12 cellular contexts compared by ENCODE assay signal in the genomic region with DNA sequence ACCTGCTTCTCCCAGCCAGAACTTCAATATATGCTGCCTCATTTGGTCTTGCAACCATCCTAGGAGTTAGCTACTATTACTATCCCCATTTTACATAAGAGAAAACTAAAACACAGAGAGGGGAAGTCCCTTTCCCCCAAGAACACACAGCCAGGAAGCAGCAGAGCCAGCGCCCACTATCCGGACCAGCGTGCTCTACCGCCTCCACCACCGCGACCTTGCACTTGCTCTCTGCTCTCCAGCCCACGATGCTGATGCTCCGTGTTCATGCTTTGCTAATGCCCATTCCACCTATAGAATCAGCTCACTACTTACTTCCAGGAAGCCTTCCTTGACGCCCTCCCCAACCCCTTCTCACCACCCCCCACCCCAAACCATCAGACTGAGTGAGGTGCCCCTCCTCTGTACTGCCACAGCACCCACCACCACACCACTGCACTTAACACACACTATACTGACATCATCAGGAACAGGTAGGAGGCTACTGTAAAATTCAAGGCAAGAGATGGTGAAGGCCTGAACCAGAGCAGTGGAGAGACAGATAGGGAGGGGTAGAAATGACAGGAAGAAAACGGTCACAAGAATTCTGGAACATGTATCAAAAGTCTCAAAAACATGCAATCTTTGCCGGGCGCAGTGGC. TPM values are rescaled to one million over a fixed set of nuclear protein-coding genes. Genes with fewer than 3 reads are reported as not detected.
DNase-seq lines count a peak whose midpoint lies in the region; TF ChIP-seq lines count a peak whose summit lies in the region.
"Had no signal": no experiment of that assay in that cellular context is flagged by ENCODE, and none has a peak within 500 bp of the region (broad histone marks: within the 10 kb centered on the region; RNA-seq: fewer than 3 reads in every experiment).

No MANE protein-coding gene starts in this region.

- intact Hi-C loops in posterior vena cava (cut with DNase I), result no loop called here

- H3K27ac Mint-ChIP-seq in chondrocyte (ENCODE audit: unreplicated experiment), result no peak overlapping the region

- no peaks in the 10 kb centered on the region for H3K36me3 Mint-ChIP-seq in chondrocyte (ENCODE audit: low read depth)

- H3K9me3 Mint-ChIP-seq in chondrocyte (ENCODE audit: low read depth), result no peaks in the 10 kb centered on the region

- no peak overlapping the region for H3K4me3 Mint-ChIP-seq in chondrocyte (ENCODE audit: unreplicated experiment)

- in situ Hi-C loops in GM13976 (cut with MboI; ENCODE audit: low sequenced_read_pairs, unreplicated experiment), result no loop called here

- H3K4me1 Mint-ChIP-seq in chondrocyte (ENCODE audit: low read depth), result peaks cover 7% of the 10 kb centered on the region

- H3K27me3 Mint-ChIP-seq in chondrocyte (ENCODE audit: low read depth), result no peaks in the 10 kb centered on the region

- TF ChIP-seq CTCF in GM13976 (IDR thresholded peaks at IDR 0.05; ENCODE audit: borderline replicate concordance, control extremely low read depth, extremely low read depth, insufficient read depth, missing control alignments) (peak; percentile 4), chondrocyte (IDR thresholded peaks at IDR 0.05) (no peak)

- DNase-seq in GM13976 (ENCODE audit: low spot score), result peak; percentile 59
- peak; percentile 57 for DNase-seq in UCSD-AML1 (lab: John Stamatoyannopoulos, UW; ENCODE audit: unreplicated experiment)
- peak; percentile 42 for DNase-seq in chondrocyte (ENCODE audit: low spot score)
- DNase-seq in stimulated activated CD8-positive, alpha-beta memory T cell treated with anti-CD3 and anti-CD28 coated beads, Interleukin-15, amount 100 ng/mL, for 48 hours (ENCODE audit: low read depth in 2 of 2), result peak; percentile 19 to 27
- no peak for DNase-seq in retina
- no peak for DNase-seq in NCI-H1048 (lab: John Stamatoyannopoulos, UW)
- no peak for DNase-seq in NCI-H1694 (lab: John Stamatoyannopoulos, UW)
- DNase-seq in posterior vena cava (ENCODE audit: low spot score), result no peak
- DNase-seq: amygdala, Calu3, MG63, NCI-H345 had no signal

RNA-seq across cellular contexts. Expression of a gene that starts 9.4 kb away (rescaled TPM):
- total RNA-seq in chondrocyte (5.2 to 7.2 TPM (median 5.8 TPM) in 3 replicates), posterior vena cava (1 to 10 TPM; 3.8 to 5.3 TPM)

RNA-seq across cellular contexts. Expression of a gene that starts 9.7 kb away (rescaled TPM):
- total RNA-seq in chondrocyte (1.3 to 2.1 TPM (median 1.7 TPM) in 3 replicates), posterior vena cava (1 to 10 TPM; 1.0 to 1.6 TPM)

Comparison
In these comparisons a context has a peak if more than half of its experiments do, and no peak if none do; other contexts are left out.
1. DNase-seq: peak in GM13976 (single experiment), UCSD-AML1 (single experiment), chondrocyte (single experiment) and stimulated activated CD8-positive, alpha-beta memory T cell treated with anti-CD3 and anti-CD28 coated beads, Interleukin-15, amount 100 ng/mL, for 48 hours (2 of 2); none in retina (single experiment), NCI-H1048 (single experiment), NCI-H1694 (single experiment) and posterior vena cava (single experiment).